8 cellular contexts compared by ENCODE assay signal in genomic region chr20:25857091-25857788, GRCh38.
A peak's percentile ranks its signal among the peaks of the same experiment; 100 is the strongest.
DNase-seq lines count a peak whose midpoint lies in the region; ATAC-seq and TF ChIP-seq lines count a peak whose summit lies in the region.
"Not testable (repeated sequence)": the region's sequence is repeated elsewhere in the genome, so short reads cannot be mapped to it uniquely, and the experiment has no call there.

No MANE protein-coding gene starts in this region.

- H3K9ac ChIP-seq in neuronal stem cell (ENCODE audit: low read depth, low read length, poor library complexity) = not testable (repeated sequence)

- peak overlapping the region; percentile 93 for H2AFZ ChIP-seq in neuronal stem cell (ENCODE audit: low read length)

- WGBS in neuronal stem cell (ENCODE audit: extremely low coverage in 2 of 2, insufficient read length in 2 of 2, insufficient replicate concordance in 1 of 2), 2 donors = no CpG with 5 or more reads among the region's 28 CpGs

- CTCF ChIA-PET in CD4-positive, alpha-beta T cell (lab: Charles Lee) = not testable (repeated sequence)

- not testable (repeated sequence) for H3K36me3 Mint-ChIP-seq in CD4-positive, alpha-beta T cell (ENCODE audit: low read depth); IgD-negative memory B cell; activated T-helper 1 cell treated with anti-CD3 and anti-CD28 coated beads, Interleukin-12 subunit alpha, Interleukin-12 subunit beta, Interleukin-2, Interleukin-4 antibody, amounts not matched to agents 30 ng/mL and 10 ng/mL and 1 ng/mL, durations not matched to agents 14 hours and 24 hours and 36 hours (ENCODE audit: low read depth)
- H3K36me3 Mint-ChIP-seq in brain = peaks cover 66% of the 10 kb centered on the region

- not testable (repeated sequence) for H2BK5ac ChIP-seq in neuronal stem cell (ENCODE audit: low read length)

- not testable (repeated sequence) for H3K4ac ChIP-seq in neuronal stem cell (ENCODE audit: low read length)

- H4K91ac ChIP-seq in neuronal stem cell (ENCODE audit: low read depth, low read length, poor library complexity) = not testable (repeated sequence)

- peaks cover 54% of the 10 kb centered on the region for H3K27me3 ChIP-seq in CD4-positive, alpha-beta T cell (ENCODE audit: control insufficient read depth, insufficient read depth, low read length)
- H3K27me3 ChIP-seq in neuronal stem cell (ENCODE audit: control insufficient read depth in 3 of 3, insufficient read depth in 3 of 3, low read depth in 1 of 3, low read length in 3 of 3) = peaks cover 9 to 52% (median 29%) of the 10 kb centered on the region in 3 experiments

- not testable (repeated sequence) for H3K4me2 ChIP-seq in neuronal stem cell (ENCODE audit: insufficient read depth, low read length, poor library complexity, severe bottlenecking)

- H3K23ac ChIP-seq in neuronal stem cell (ENCODE audit: low read depth, low read length, poor library complexity) = peak overlapping the region; percentile 0

- intact Hi-C loops in CD4-positive, alpha-beta T cell (cut with DNase I, micrococcal nuclease); activated T-helper 1 cell treated with anti-CD3 and anti-CD28 coated beads, Interleukin-12 subunit alpha, Interleukin-12 subunit beta, Interleukin-2, Interleukin-4 antibody, amounts not matched to agents 30 ng/mL and 10 ng/mL and 1 ng/mL, durations not matched to agents 14 hours and 24 hours and 36 hours (cut with micrococcal nuclease); cardiac septum (cut with DNase I): not testable (repeated sequence)

- H3K4me1 Mint-ChIP-seq in CD4-positive, alpha-beta T cell (ENCODE audit: low read depth) = peaks cover 44% of the 10 kb centered on the region
- H3K4me1 Mint-ChIP-seq in IgD-negative memory B cell (peaks cover 20 to 24% (median 23%) of the 10 kb centered on the region in 3 donors), brain (peaks cover 29% of the 10 kb centered on the region)
- peaks cover 64% of the 10 kb centered on the region for H3K4me1 Mint-ChIP-seq in activated T-helper 1 cell treated with anti-CD3 and anti-CD28 coated beads, Interleukin-12 subunit alpha, Interleukin-12 subunit beta, Interleukin-2, Interleukin-4 antibody, amounts not matched to agents 30 ng/mL and 10 ng/mL and 1 ng/mL, durations not matched to agents 14 hours and 24 hours and 36 hours (ENCODE audit: low read depth)
- peaks cover 63% of the 10 kb centered on the region for H3K4me1 Mint-ChIP-seq in stimulated activated naive CD8-positive, alpha-beta T cell treated with anti-CD3 and anti-CD28 coated beads, Interleukin-15, amount 100 ng/mL, for 72 hours

- not testable (repeated sequence) for H3K79me1 ChIP-seq in neuronal stem cell (ENCODE audit: low read depth, low read length)

- not testable (repeated sequence) for H2BK12ac ChIP-seq in neuronal stem cell (ENCODE audit: low read length)

- H3K18ac ChIP-seq in neuronal stem cell (ENCODE audit: low read length) = not testable (repeated sequence)

- not testable (repeated sequence) for H3K9me3 Mint-ChIP-seq in CD4-positive, alpha-beta T cell; IgD-negative memory B cell; activated T-helper 1 cell treated with anti-CD3 and anti-CD28 coated beads, Interleukin-12 subunit alpha, Interleukin-12 subunit beta, Interleukin-2, Interleukin-4 antibody, amounts not matched to agents 30 ng/mL and 10 ng/mL and 1 ng/mL, durations not matched to agents 14 hours and 24 hours and 36 hours; stimulated activated naive CD8-positive, alpha-beta T cell treated with anti-CD3 and anti-CD28 coated beads, Interleukin-15, amount 100 ng/mL, for 72 hours
- peaks cover 4 to 58% (median 24%) of the 10 kb centered on the region in 5 experiments for H3K9me3 Mint-ChIP-seq in brain

- peaks cover 91% of the 10 kb centered on the region for H3K27me3 Mint-ChIP-seq in CD4-positive, alpha-beta T cell
- H3K27me3 Mint-ChIP-seq in IgD-negative memory B cell (peaks cover 60% of the 10 kb centered on the region), brain (peaks cover 20% of the 10 kb centered on the region)
- peaks cover 41% of the 10 kb centered on the region for H3K27me3 Mint-ChIP-seq in activated T-helper 1 cell treated with anti-CD3 and anti-CD28 coated beads, Interleukin-12 subunit alpha, Interleukin-12 subunit beta, Interleukin-2, Interleukin-4 antibody, amounts not matched to agents 30 ng/mL and 10 ng/mL and 1 ng/mL, durations not matched to agents 14 hours and 24 hours and 36 hours (ENCODE audit: insufficient read depth)
- peaks cover 78% of the 10 kb centered on the region for H3K27me3 Mint-ChIP-seq in stimulated activated naive CD8-positive, alpha-beta T cell treated with anti-CD3 and anti-CD28 coated beads, Interleukin-15, amount 100 ng/mL, for 72 hours

- peak overlapping the region; percentile 20 for H3K4me3 Mint-ChIP-seq in CD4-positive, alpha-beta T cell
- peak overlapping the region in 3 of 4 donors; percentile 34 to 60 (median 59) for H3K4me3 Mint-ChIP-seq in IgD-negative memory B cell
- peak overlapping the region; percentile 65 for H3K4me3 Mint-ChIP-seq in activated T-helper 1 cell treated with anti-CD3 and anti-CD28 coated beads, Interleukin-12 subunit alpha, Interleukin-12 subunit beta, Interleukin-2, Interleukin-4 antibody, amounts not matched to agents 30 ng/mL and 10 ng/mL and 1 ng/mL, durations not matched to agents 14 hours and 24 hours and 36 hours
- H3K4me3 Mint-ChIP-seq in brain = peak overlapping the region; percentile 46 to 90 (median 65)
- peak overlapping the region; percentile 43 to 58 for H3K4me3 Mint-ChIP-seq in stimulated activated naive CD8-positive, alpha-beta T cell treated with anti-CD3 and anti-CD28 coated beads, Interleukin-15, amount 100 ng/mL, for 72 hours

- not testable (repeated sequence) for ATAC-seq in CD4-positive, alpha-beta T cell (ENCODE audit: poor library complexity); stimulated activated naive CD8-positive, alpha-beta T cell treated with anti-CD3 and anti-CD28 coated beads, Interleukin-15, amount 100 ng/mL, for 72 hours

- H3K4me3 ChIP-seq in neuronal stem cell (ENCODE audit: low read length in 2 of 2) = not testable (repeated sequence)

- H3K27ac Mint-ChIP-seq in CD4-positive, alpha-beta T cell; activated T-helper 1 cell treated with anti-CD3 and anti-CD28 coated beads, Interleukin-12 subunit alpha, Interleukin-12 subunit beta, Interleukin-2, Interleukin-4 antibody, amounts not matched to agents 30 ng/mL and 10 ng/mL and 1 ng/mL, durations not matched to agents 14 hours and 24 hours and 36 hours; stimulated activated naive CD8-positive, alpha-beta T cell treated with anti-CD3 and anti-CD28 coated beads, Interleukin-15, amount 100 ng/mL, for 72 hours: not testable (repeated sequence)
- H3K27ac Mint-ChIP-seq in IgD-negative memory B cell (peak overlapping the region in 2 of 3 donors; percentile 14 to 25), brain (peak overlapping the region in 3 of 5 experiments; percentile 4 to 35 (median 14))

- DNase-seq in CD4-positive, alpha-beta T cell; activated T-helper 1 cell treated with anti-CD3 and anti-CD28 coated beads, Interleukin-12 subunit alpha, Interleukin-12 subunit beta, Interleukin-2, Interleukin-4 antibody, amounts not matched to agents 30 ng/mL and 10 ng/mL and 1 ng/mL, durations not matched to agents 14 hours and 24 hours and 36 hours (ENCODE audit: low spot score); neuronal stem cell (ENCODE audit: low spot score); stimulated activated naive CD8-positive, alpha-beta T cell treated with anti-CD3 and anti-CD28 coated beads, Interleukin-15, amount 100 ng/mL, for 72 hours: not testable (repeated sequence)
- peak; percentile 63 for DNase-seq in cardiac septum (ENCODE audit: low spot score)
- peak; percentile 64 for DNase-seq in mesenteric fat pad (ENCODE audit: low spot score)

- not testable (repeated sequence) for H3K27ac ChIP-seq in CD4-positive, alpha-beta T cell (ENCODE audit: low read depth, low read length); neuronal stem cell (replicated peaks; ENCODE audit: low read length)

- not testable (repeated sequence) for H2BK15ac ChIP-seq in neuronal stem cell (ENCODE audit: low read length)

- POLR2A ChIA-PET in CD4-positive, alpha-beta T cell (lab: Charles Lee) = not testable (repeated sequence)

- H3K9me3 ChIP-seq in CD4-positive, alpha-beta T cell (ENCODE audit: control insufficient read depth, low read length); neuronal stem cell (replicated peaks in 1 of 2; ENCODE audit: control insufficient read depth in 2 of 2, insufficient read depth in 1 of 2, low read depth in 1 of 2, low read length in 2 of 2): not testable (repeated sequence)

- H3K4me1 ChIP-seq in neuronal stem cell (ENCODE audit: control insufficient read depth in 2 of 2, insufficient read depth in 1 of 2, low read depth in 1 of 2, low read length in 2 of 2) = not testable (repeated sequence)

- H3K14ac ChIP-seq in neuronal stem cell (ENCODE audit: low read length) = not testable (repeated sequence)

- H2AK5ac ChIP-seq in neuronal stem cell (ENCODE audit: low read depth, low read length) = not testable (repeated sequence)

- H4K8ac ChIP-seq in neuronal stem cell (ENCODE audit: low read depth, low read length) = not testable (repeated sequence)

- not testable (repeated sequence) for TF ChIP-seq CTCF in CD4-positive, alpha-beta T cell (IDR thresholded peaks at IDR 0.05); brain (conservative IDR thresholded peaks at IDR 0.05)

- not testable (repeated sequence) for H2BK120ac ChIP-seq in neuronal stem cell (ENCODE audit: low read depth, low read length)

- H3K36me3 ChIP-seq in neuronal stem cell (replicated peaks in 1 of 2; ENCODE audit: control insufficient read depth in 2 of 2, insufficient read depth in 2 of 2, low read length in 2 of 2) = not testable (repeated sequence)
